Comparison of ENCODE assay signal across 1 cellular context in the genomic region with DNA sequence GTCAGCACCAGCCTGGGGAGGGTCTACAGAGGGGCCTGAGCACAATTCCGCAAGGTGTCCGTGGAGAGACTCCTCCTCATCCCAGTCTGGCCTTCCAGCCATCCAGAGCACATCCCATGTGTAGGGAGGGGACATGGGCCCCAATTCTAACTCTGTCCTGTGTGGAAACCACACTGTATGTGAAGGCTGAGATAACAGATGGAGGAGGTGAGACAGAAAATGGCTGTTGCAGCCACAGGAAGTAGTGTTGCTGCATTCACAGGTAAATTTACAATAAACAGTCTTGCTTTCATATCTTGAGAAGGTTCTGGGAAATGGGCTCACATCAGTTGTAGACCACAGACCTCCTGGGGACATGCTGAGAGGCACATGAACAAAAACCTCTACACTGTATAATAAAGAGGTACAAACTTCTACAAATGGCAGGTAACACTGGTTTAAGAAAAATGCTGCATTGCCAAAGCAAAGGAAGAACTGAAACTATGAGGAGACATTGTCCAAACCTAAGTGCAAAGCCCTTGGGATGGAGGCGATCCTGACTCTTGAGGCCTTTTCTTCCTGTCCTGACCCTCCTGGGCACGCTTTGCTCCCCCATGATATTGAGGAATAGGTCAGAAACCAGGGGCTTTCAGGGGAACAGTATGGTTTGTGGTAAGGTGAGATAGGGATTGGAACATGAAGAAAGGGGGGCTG.
TF ChIP-seq lines count a peak whose summit lies in the region.

No MANE protein-coding gene starts in this region.

TF ChIP-seq in GM12878, 131 proteins besides CTCF, POLR2A, EP300 and RAD21 (continues in another document):
- no peak for TF ChIP-seq BCL11A (IDR thresholded peaks at IDR 0.05; ENCODE audit: low read depth, low read length)
- no peak for TF ChIP-seq FOS (IDR thresholded peaks at IDR 0.05; ENCODE audit: borderline replicate concordance, extremely low read depth, insufficient read length)
- TF ChIP-seq ZNF207 (IDR thresholded peaks at IDR 0.05; ENCODE audit: borderline replicate concordance) = no peak
- TF ChIP-seq SP1 (IDR thresholded peaks at IDR 0.05; ENCODE audit: low read depth, low read length) = no peak
- TF ChIP-seq KAT2A (conservative IDR thresholded peaks at IDR 0.05; ENCODE audit: control insufficient read depth, low read depth, low read length) = no peak
- TF ChIP-seq WRNIP1 (IDR thresholded peaks at IDR 0.05; ENCODE audit: borderline replicate concordance, low read depth, low read length) = no peak
- TF ChIP-seq RB1 (IDR thresholded peaks at IDR 0.05; ENCODE audit: borderline replicate concordance) = no peak
- TF ChIP-seq, protein P1, sequence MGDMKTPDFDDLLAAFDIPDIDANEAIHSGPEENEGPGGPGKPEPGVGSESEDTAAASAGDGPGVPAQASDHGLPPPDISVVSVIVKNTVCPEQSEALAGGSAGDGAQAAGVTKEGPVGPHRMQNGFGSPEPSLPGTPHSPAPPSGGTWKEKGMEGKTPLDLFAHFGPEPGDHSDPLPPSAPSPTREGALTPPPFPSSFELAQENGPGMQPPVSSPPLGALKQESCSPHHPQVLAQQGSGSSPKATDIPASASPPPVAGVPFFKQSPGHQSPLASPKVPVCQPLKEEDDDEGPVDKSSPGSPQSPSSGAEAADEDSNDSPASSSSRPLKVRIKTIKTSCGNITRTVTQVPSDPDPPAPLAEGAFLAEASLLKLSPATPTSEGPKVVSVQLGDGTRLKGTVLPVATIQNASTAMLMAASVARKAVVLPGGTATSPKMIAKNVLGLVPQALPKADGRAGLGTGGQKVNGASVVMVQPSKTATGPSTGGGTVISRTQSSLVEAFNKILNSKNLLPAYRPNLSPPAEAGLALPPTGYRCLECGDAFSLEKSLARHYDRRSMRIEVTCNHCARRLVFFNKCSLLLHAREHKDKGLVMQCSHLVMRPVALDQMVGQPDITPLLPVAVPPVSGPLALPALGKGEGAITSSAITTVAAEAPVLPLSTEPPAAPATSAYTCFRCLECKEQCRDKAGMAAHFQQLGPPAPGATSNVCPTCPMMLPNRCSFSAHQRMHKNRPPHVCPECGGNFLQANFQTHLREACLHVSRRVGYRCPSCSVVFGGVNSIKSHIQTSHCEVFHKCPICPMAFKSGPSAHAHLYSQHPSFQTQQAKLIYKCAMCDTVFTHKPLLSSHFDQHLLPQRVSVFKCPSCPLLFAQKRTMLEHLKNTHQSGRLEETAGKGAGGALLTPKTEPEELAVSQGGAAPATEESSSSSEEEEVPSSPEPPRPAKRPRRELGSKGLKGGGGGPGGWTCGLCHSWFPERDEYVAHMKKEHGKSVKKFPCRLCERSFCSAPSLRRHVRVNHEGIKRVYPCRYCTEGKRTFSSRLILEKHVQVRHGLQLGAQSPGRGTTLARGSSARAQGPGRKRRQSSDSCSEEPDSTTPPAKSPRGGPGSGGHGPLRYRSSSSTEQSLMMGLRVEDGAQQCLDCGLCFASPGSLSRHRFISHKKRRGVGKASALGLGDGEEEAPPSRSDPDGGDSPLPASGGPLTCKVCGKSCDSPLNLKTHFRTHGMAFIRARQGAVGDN (IDR thresholded peaks at IDR 0.05) = peak; percentile 50; the same call in 1 of the 2 replicates
- no peak for TF ChIP-seq BMI1 (IDR thresholded peaks at IDR 0.05; ENCODE audit: borderline replicate concordance)
- TF ChIP-seq USF2 (IDR thresholded peaks at IDR 0.05; ENCODE audit: borderline replicate concordance, low read depth, low read length) = no peak
- TF ChIP-seq HDAC6 (IDR thresholded peaks at IDR 0.05; ENCODE audit: unreplicated experiment) = no peak
- TF ChIP-seq ZNF217 (IDR thresholded peaks at IDR 0.05) = 0 out of 2 replicates have a peak, but pooled peaks have one; percentile 21
- TF ChIP-seq, protein P2, sequence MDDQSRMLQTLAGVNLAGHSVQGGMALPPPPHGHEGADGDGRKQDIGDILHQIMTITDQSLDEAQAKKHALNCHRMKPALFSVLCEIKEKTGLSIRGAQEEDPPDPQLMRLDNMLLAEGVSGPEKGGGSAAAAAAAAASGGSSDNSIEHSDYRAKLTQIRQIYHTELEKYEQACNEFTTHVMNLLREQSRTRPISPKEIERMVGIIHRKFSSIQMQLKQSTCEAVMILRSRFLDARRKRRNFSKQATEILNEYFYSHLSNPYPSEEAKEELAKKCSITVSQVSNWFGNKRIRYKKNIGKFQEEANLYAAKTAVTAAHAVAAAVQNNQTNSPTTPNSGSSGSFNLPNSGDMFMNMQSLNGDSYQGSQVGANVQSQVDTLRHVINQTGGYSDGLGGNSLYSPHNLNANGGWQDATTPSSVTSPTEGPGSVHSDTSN (IDR thresholded peaks at IDR 0.05; ENCODE audit: insufficient replicate concordance, low read depth, low read length) = no peak
- peak; percentile 46; the same call in 1 of the 2 replicates for TF ChIP-seq NFIC (IDR thresholded peaks at IDR 0.05; ENCODE audit: low read depth, low read length)
- peak; percentile 61; the same call in 1 of the 2 replicates for TF ChIP-seq SPI1 (IDR thresholded peaks at IDR 0.05; ENCODE audit: borderline replicate concordance, insufficient read depth, low read depth, low read length)
- 0 out of 2 replicates have a peak, but pooled peaks have one; percentile 8 for TF ChIP-seq MEF2A (IDR thresholded peaks at IDR 0.05; ENCODE audit: insufficient read depth, low read depth, low read length)
- TF ChIP-seq TAF1 (IDR thresholded peaks at IDR 0.05; ENCODE audit: borderline replicate concordance, low read depth, low read length) = peak; percentile 34; the same call in 1 of the 2 replicates
- TF ChIP-seq, protein P3, sequence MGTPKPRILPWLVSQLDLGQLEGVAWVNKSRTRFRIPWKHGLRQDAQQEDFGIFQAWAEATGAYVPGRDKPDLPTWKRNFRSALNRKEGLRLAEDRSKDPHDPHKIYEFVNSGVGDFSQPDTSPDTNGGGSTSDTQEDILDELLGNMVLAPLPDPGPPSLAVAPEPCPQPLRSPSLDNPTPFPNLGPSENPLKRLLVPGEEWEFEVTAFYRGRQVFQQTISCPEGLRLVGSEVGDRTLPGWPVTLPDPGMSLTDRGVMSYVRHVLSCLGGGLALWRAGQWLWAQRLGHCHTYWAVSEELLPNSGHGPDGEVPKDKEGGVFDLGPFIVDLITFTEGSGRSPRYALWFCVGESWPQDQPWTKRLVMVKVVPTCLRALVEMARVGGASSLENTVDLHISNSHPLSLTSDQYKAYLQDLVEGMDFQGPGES (IDR thresholded peaks at IDR 0.05) = no peak
- no peak for TF ChIP-seq HDGF (IDR thresholded peaks at IDR 0.05)
- 0 out of 2 replicates have a peak, but pooled peaks have one; percentile 31 for TF ChIP-seq TCF3 (IDR thresholded peaks at IDR 0.05; ENCODE audit: borderline replicate concordance, insufficient read depth, low read depth, low read length)
- TF ChIP-seq MTA2 (IDR thresholded peaks at IDR 0.05; ENCODE audit: low read depth) = 0 out of 2 replicates have a peak, but pooled peaks have one; percentile 13
- 0 out of 2 replicates have a peak, but pooled peaks have one; percentile 51 for TF ChIP-seq MYB (IDR thresholded peaks at IDR 0.05; ENCODE audit: borderline replicate concordance, low read depth, low read length)
- TF ChIP-seq POU2F2 (IDR thresholded peaks at IDR 0.05; ENCODE audit: borderline replicate concordance, low read depth, low read length) = no peak
- no peak for TF ChIP-seq BRCA1 (IDR thresholded peaks at IDR 0.05; ENCODE audit: low read depth, low read length)
- TF ChIP-seq POLR2AphosphoS5 (IDR thresholded peaks at IDR 0.05; ENCODE audit: low read length) = no peak
- TF ChIP-seq GATAD2B (conservative IDR thresholded peaks at IDR 0.05; ENCODE audit: low read depth) = 0 out of 2 replicates have a peak, but pooled peaks have one; percentile 32
- no peak for TF ChIP-seq ZNF592 (IDR thresholded peaks at IDR 0.05)
- TF ChIP-seq IKZF1 (conservative IDR thresholded peaks at IDR 0.05) = peak; percentile 38; the same call in 1 of the 2 replicates
- TF ChIP-seq CBX5 (IDR thresholded peaks at IDR 0.05; ENCODE audit: low read depth) = peak; percentile 61; the same call in 1 of the 2 replicates
- no peak for TF ChIP-seq NBN (IDR thresholded peaks at IDR 0.05)
- TF ChIP-seq MEF2B (IDR thresholded peaks at IDR 0.05; ENCODE audit: partially characterized antibody, poor library complexity, severe bottlenecking) = peak; percentile 80
- no peak for TF ChIP-seq SRF (IDR thresholded peaks at IDR 0.05; ENCODE audit: low read depth in 2 of 2, low read length in 2 of 2)
- TF ChIP-seq YBX1 (IDR thresholded peaks at IDR 0.05) = no peak
- no peak for TF ChIP-seq ASH2L (IDR thresholded peaks at IDR 0.05; ENCODE audit: borderline replicate concordance, low read depth)
- TF ChIP-seq IRF4 (IDR thresholded peaks at IDR 0.05; ENCODE audit: low read depth, low read length) = 0 out of 2 replicates have a peak, but pooled peaks have one; percentile 6
- TF ChIP-seq TCF12 (IDR thresholded peaks at IDR 0.05; ENCODE audit: low read depth, low read length) = 0 out of 2 replicates have a peak, but pooled peaks have one; percentile 7
- TF ChIP-seq ZBTB40 (IDR thresholded peaks at IDR 0.05; ENCODE audit: borderline replicate concordance) = peak; percentile 31; the same call in 1 of the 2 replicates
- no peak for TF ChIP-seq CHD2 (IDR thresholded peaks at IDR 0.05; ENCODE audit: borderline replicate concordance, low read depth, low read length)
- TF ChIP-seq ETV6 (conservative IDR thresholded peaks at IDR 0.05 in 1 of 2, IDR thresholded peaks at IDR 0.05 in 1 of 2; ENCODE audit: borderline replicate concordance in 1 of 2, low read depth in 1 of 2) = 0 out of 4 replicates have a peak, but pooled peaks of 1 of the 2 experiments have one; percentile 15
- peak; percentile 65 for TF ChIP-seq SMAD1 (IDR thresholded peaks at IDR 0.05; ENCODE audit: low read depth, partially characterized antibody)
- peak; percentile 69; the same call in 1 of the 2 replicates for TF ChIP-seq ATF2 (IDR thresholded peaks at IDR 0.05; ENCODE audit: low read length)
- TF ChIP-seq CHD1 (IDR thresholded peaks at IDR 0.05; ENCODE audit: low read depth, low read length) = no peak
- no peak for TF ChIP-seq CBX3 (IDR thresholded peaks at IDR 0.05; ENCODE audit: borderline replicate concordance, low read depth)
